Comparison of ENCODE assay signal across 10 cellular contexts in genomic region chr15:95024388-95024787, GRCh38.
DNase-seq lines count a peak whose midpoint lies in the region; ATAC-seq, FAIRE-seq and TF ChIP-seq lines count a peak whose summit lies in the region.
"Had no signal": no experiment of that assay in that cellular context is flagged by ENCODE, and none has a peak within 500 bp of the region (broad histone marks: within the 10 kb centered on the region; RNA-seq: fewer than 3 reads in every experiment).

No MANE protein-coding gene starts in this region.

- ATAC-seq in right lobe of liver (peak in 1 of 4 donors; percentile 46), GM21515 (IDR thresholded peaks at IDR 0.05; ENCODE audit: unreplicated experiment) (no peak), HG03280 (IDR thresholded peaks at IDR 0.05; ENCODE audit: unreplicated experiment) (no peak), GM19467 (IDR thresholded peaks at IDR 0.05; ENCODE audit: unreplicated experiment) (no peak)
- ATAC-seq in naive thymus-derived CD4-positive, alpha-beta T cell = no peak
- ATAC-seq: stimulated activated naive CD8-positive, alpha-beta T cell treated with anti-CD3 and anti-CD28 coated beads, Interleukin-15, amount 100 ng/mL, for 72 hours had no signal

- no peaks in the 10 kb centered on the region for H4K20me1 ChIP-seq in Karpas-422 (ENCODE audit: insufficient read depth, low read depth, low read length)
- H4K20me1 ChIP-seq in astrocyte (ENCODE audit: insufficient read depth, low read length) = no peaks in the 10 kb centered on the region

- no peaks in the 10 kb centered on the region for H3K9me3 Mint-ChIP-seq in astrocyte (ENCODE audit: unreplicated experiment)
- H3K9me3 Mint-ChIP-seq in naive thymus-derived CD4-positive, alpha-beta T cell = peaks cover 0 to 10% (median 5%) of the 10 kb centered on the region in 11 donors

- no peaks in the 10 kb centered on the region for H3K36me3 Mint-ChIP-seq in astrocyte (ENCODE audit: low read depth, unreplicated experiment)
- no peaks in the 10 kb centered on the region for H3K36me3 Mint-ChIP-seq in naive thymus-derived CD4-positive, alpha-beta T cell
- H3K36me3 Mint-ChIP-seq: IgD-negative memory B cell had no signal

- CTCF ChIA-PET in naive thymus-derived CD4-positive, alpha-beta T cell (lab: Charles Lee) = no interaction called here

- H2AFZ ChIP-seq in Karpas-422 (ENCODE audit: low read length) (no peak overlapping the region), astrocyte (ENCODE audit: low read depth, low read length) (no peak overlapping the region)

- H3K4me1 Mint-ChIP-seq in astrocyte (ENCODE audit: low read depth, unreplicated experiment) = peaks cover 9% of the 10 kb centered on the region
- no peaks in the 10 kb centered on the region for H3K4me1 Mint-ChIP-seq in naive thymus-derived CD4-positive, alpha-beta T cell
- H3K4me1 Mint-ChIP-seq: IgD-negative memory B cell; stimulated activated naive CD8-positive, alpha-beta T cell treated with anti-CD3 and anti-CD28 coated beads, Interleukin-15, amount 100 ng/mL, for 72 hours had no signal

- no peak for TF ChIP-seq POLR2A in right lobe of liver (IDR thresholded peaks at IDR 0.05)

- no peaks in the 10 kb centered on the region for H3K27me3 ChIP-seq in Karpas-422 (ENCODE audit: low read length)
- H3K27me3 ChIP-seq in astrocyte (ENCODE audit: insufficient read depth, low read length) = no peaks in the 10 kb centered on the region
- no peaks in the 10 kb centered on the region for H3K27me3 ChIP-seq in right lobe of liver
- no peaks in the 10 kb centered on the region for H3K27me3 ChIP-seq in naive thymus-derived CD4-positive, alpha-beta T cell (ENCODE audit: control insufficient read depth in 2 of 2, insufficient read depth in 2 of 2, low read length in 2 of 2)

- no peak for FAIRE-seq in D721Med (lab: Jason Lieb, UNC)
- no peak for FAIRE-seq in astrocyte (lab: Jason Lieb, UNC)

- no peaks in the 10 kb centered on the region for H3K27me3 Mint-ChIP-seq in astrocyte (ENCODE audit: low read depth, unreplicated experiment)
- peaks cover 0 to 12% (median 7%) of the 10 kb centered on the region in 5 donors for H3K27me3 Mint-ChIP-seq in naive thymus-derived CD4-positive, alpha-beta T cell
- H3K27me3 Mint-ChIP-seq: IgD-negative memory B cell; stimulated activated naive CD8-positive, alpha-beta T cell treated with anti-CD3 and anti-CD28 coated beads, Interleukin-15, amount 100 ng/mL, for 72 hours had no signal

- no peak overlapping the region for H3K4me3 Mint-ChIP-seq in astrocyte (ENCODE audit: unreplicated experiment)
- no peak overlapping the region for H3K4me3 Mint-ChIP-seq in naive thymus-derived CD4-positive, alpha-beta T cell
- H3K4me3 Mint-ChIP-seq: IgD-negative memory B cell; stimulated activated naive CD8-positive, alpha-beta T cell treated with anti-CD3 and anti-CD28 coated beads, Interleukin-15, amount 100 ng/mL, for 72 hours had no signal

- H3K36me3 ChIP-seq in Karpas-422 (ENCODE audit: insufficient read depth, low read length) (no peaks in the 10 kb centered on the region), astrocyte (ENCODE audit: insufficient read depth, low read length) (no peaks in the 10 kb centered on the region), right lobe of liver (no peaks in the 10 kb centered on the region)
- H3K36me3 ChIP-seq in naive thymus-derived CD4-positive, alpha-beta T cell (ENCODE audit: control insufficient read depth in 2 of 3, insufficient read depth in 3 of 3, low read length in 3 of 3) = no peaks in the 10 kb centered on the region

- intact Hi-C loops in right lobe of liver (cut with DNase I) = no loop called here
- intact Hi-C loops in naive thymus-derived CD4-positive, alpha-beta T cell (cut with micrococcal nuclease) = loop anchor here in 1 of 2 donors (10.0 kb wide), 1 partner anchor 440 kb away; no protein-coding TSS in a partner anchor

- no peak overlapping the region for H3K4me3 ChIP-seq in Karpas-422 (ENCODE audit: low read length)
- H3K4me3 ChIP-seq in astrocyte (ENCODE audit: insufficient read depth, low read depth, low read length) = no peak overlapping the region
- H3K4me3 ChIP-seq in right lobe of liver = no peak overlapping the region
- no peak overlapping the region for H3K4me3 ChIP-seq in naive thymus-derived CD4-positive, alpha-beta T cell (ENCODE audit: low read length)

- H3K79me2 ChIP-seq in Karpas-422 (ENCODE audit: low read length) (no peaks in the 10 kb centered on the region), astrocyte (ENCODE audit: insufficient read depth, low read length) (no peaks in the 10 kb centered on the region)

- H3K9me3 ChIP-seq in Karpas-422 (ENCODE audit: low read length) (no peaks in the 10 kb centered on the region), astrocyte (ENCODE audit: insufficient read depth, low read depth, low read length) (no peaks in the 10 kb centered on the region), right lobe of liver (no peaks in the 10 kb centered on the region)
- H3K9me3 ChIP-seq in naive thymus-derived CD4-positive, alpha-beta T cell (ENCODE audit: control insufficient read depth in 2 of 3, low read length in 3 of 3) = no peaks in the 10 kb centered on the region

- no peaks in the 10 kb centered on the region for H3K9me2 ChIP-seq in Karpas-422 (replicated peaks; ENCODE audit: insufficient read depth, low read length)

- 29% methylated on average over 2 of the region's 2 CpGs for WGBS in right lobe of liver (ENCODE audit: insufficient coverage, low coverage, low lambda C conversion rate, missing lambda C conversion rate)

- POLR2A ChIA-PET in naive thymus-derived CD4-positive, alpha-beta T cell (lab: Charles Lee) = no interaction called here

- H3K27ac ChIP-seq in Karpas-422 (ENCODE audit: low read length) = no peak overlapping the region
- H3K27ac ChIP-seq in astrocyte (ENCODE audit: low read depth, low read length) = no peak overlapping the region
- no peak overlapping the region for H3K27ac ChIP-seq in right lobe of liver
- no peak overlapping the region for H3K27ac ChIP-seq in naive thymus-derived CD4-positive, alpha-beta T cell (ENCODE audit: low read depth, low read length)

- H3K9ac ChIP-seq in Karpas-422 (ENCODE audit: low read length) = no peak overlapping the region
- H3K9ac ChIP-seq in astrocyte (ENCODE audit: low read length) = no peak overlapping the region

- H3K4me1 ChIP-seq in Karpas-422 (ENCODE audit: low read length) (no peaks in the 10 kb centered on the region), astrocyte (ENCODE audit: insufficient read depth, low read length) (peaks cover 5% of the 10 kb centered on the region), right lobe of liver (no peaks in the 10 kb centered on the region)
- H3K4me1 ChIP-seq in naive thymus-derived CD4-positive, alpha-beta T cell (ENCODE audit: control insufficient read depth in 2 of 2, insufficient read depth in 2 of 2, low read length in 2 of 2) = no peaks in the 10 kb centered on the region

- DNase-seq in D721Med (ENCODE audit: insufficient read length, low spot score) (no peak), Karpas-422 (peak; percentile 72), astrocyte (ENCODE audit: low read depth) (peak; percentile 22), right lobe of liver (no peak)
- no peak for DNase-seq in naive thymus-derived CD4-positive, alpha-beta T cell
- DNase-seq: stimulated activated naive CD8-positive, alpha-beta T cell treated with anti-CD3 and anti-CD28 coated beads, Interleukin-15, amount 100 ng/mL, for 72 hours had no signal

- TF ChIP-seq CTCF in D721Med (IDR thresholded peaks at IDR 0.05; ENCODE audit: insufficient read depth, missing control alignments) (peak; percentile 13), astrocyte (IDR thresholded peaks at IDR 0.05; ENCODE audit: insufficient read depth, low read depth, low read length) (peak; percentile 46), right lobe of liver (IDR thresholded peaks at IDR 0.05) (peak in 3 of 4 donors; percentile 26 to 45 (median 29))

- no peak overlapping the region for H3K27ac Mint-ChIP-seq in astrocyte (ENCODE audit: unreplicated experiment)
- H3K27ac Mint-ChIP-seq in naive thymus-derived CD4-positive, alpha-beta T cell = no peak overlapping the region
- H3K27ac Mint-ChIP-seq: IgD-negative memory B cell; stimulated activated naive CD8-positive, alpha-beta T cell treated with anti-CD3 and anti-CD28 coated beads, Interleukin-15, amount 100 ng/mL, for 72 hours had no signal

- no peak overlapping the region for H3K4me2 ChIP-seq in Karpas-422 (ENCODE audit: low read depth, low read length, poor library complexity, severe bottlenecking)
- no peak overlapping the region for H3K4me2 ChIP-seq in astrocyte (ENCODE audit: low read length)

Comparison
In these comparisons a context has a peak if more than half of its experiments do, and no peak if none do; other contexts are left out.
1. DNase-seq: peak in Karpas-422 (single experiment) and astrocyte (single experiment); none in D721Med (single experiment), right lobe of liver (0 of 3) and naive thymus-derived CD4-positive, alpha-beta T cell (0 of 9).
2. Peak in every context shown above with its lines, with median percentiles within 50 percentile points of each other: CTCF ChIP-seq.